In genomic region chr14:91506226-91506625, GRCh38 we compare ENCODE assay signal across 1 cellular context.
TF ChIP-seq lines count a peak whose summit lies in the region.

No MANE protein-coding gene starts in this region.

TF ChIP-seq in GM12878, 131 proteins besides CTCF, POLR2A, EP300 and RAD21:
- TF ChIP-seq MYB (IDR thresholded peaks at IDR 0.05; ENCODE audit: borderline replicate concordance, low read depth, low read length) (no peak), LARP7 (IDR thresholded peaks at IDR 0.05) (no peak), STAT1 (conservative IDR thresholded peaks at IDR 0.05) (no peak), YY1 (IDR thresholded peaks at IDR 0.05; ENCODE audit: low read depth, low read length) (no peak), HCFC1 (IDR thresholded peaks at IDR 0.05; ENCODE audit: low read length) (no peak), ZZZ3 (IDR thresholded peaks at IDR 0.05; ENCODE audit: control insufficient read depth, insufficient read length, low read depth) (no peak), POLR2AphosphoS5 (IDR thresholded peaks at IDR 0.05; ENCODE audit: low read length) (no peak), SIX5 (IDR thresholded peaks at IDR 0.05; ENCODE audit: low read depth, low read length, severe bottlenecking) (no peak), TCF12 (IDR thresholded peaks at IDR 0.05; ENCODE audit: low read depth, low read length) (no peak), RELB (IDR thresholded peaks at IDR 0.05; ENCODE audit: low read depth) (no peak), CREB1 (IDR thresholded peaks at IDR 0.05; ENCODE audit: low read depth) (no peak), NR2F1 (conservative IDR thresholded peaks at IDR 0.05) (no peak), ZBTB4 (CRISPR knock-in tag; IDR thresholded peaks at IDR 0.05) (no peak), CEBPB (IDR thresholded peaks at IDR 0.05; ENCODE audit: borderline replicate concordance in 1 of 2, low read depth in 2 of 2, low read length in 2 of 2) (no peak)
